Comparison of ENCODE assay signal across 6 cellular contexts in genomic region chr3:39166932-39167532, GRCh38. TPM values are rescaled to one million over a fixed set of nuclear protein-coding genes. Genes with fewer than 3 reads are reported as not detected.
A peak's percentile ranks its signal among the peaks of the same experiment; 100 is the strongest.
DNase-seq lines count a peak whose midpoint lies in the region; ATAC-seq and TF ChIP-seq lines count a peak whose summit lies in the region.

No MANE protein-coding gene starts in this region.

- DNase-seq in right lobe of liver (peak in 1 of 3 donors; percentile 86), islet precursor cell (no peak), HuH-7.5 (ENCODE audit: low spot score) (no peak)
- no peak for DNase-seq in activated CD4-positive, alpha-beta T cell treated with anti-CD3 and anti-CD28 coated beads, Interleukin-2, amount 10 ng/mL, durations not matched to agents 7 days and 5 days

- peak overlapping the region in 10 of 11 experiments; percentile 24 to 81 (median 63); a peak in 18 of 22 replicates for H3K4me2 ChIP-seq in BLaER1 treated with 17β-estradiol and CSF1 and Interleukin-3, amounts not matched to agents 10 nM and 100 nM

- H3K9me3 Mint-ChIP-seq in activated CD4-positive, alpha-beta T cell treated with anti-CD3 and anti-CD28 coated beads, Interleukin-2, amount 10 ng/mL, durations not matched to agents 7 days and 5 days = no peaks in the 10 kb centered on the region

- no peak overlapping the region for H3K4me3 ChIP-seq in BLaER1 treated with 17β-estradiol and CSF1 and Interleukin-3, amounts not matched to agents 10 nM and 100 nM
- no peak overlapping the region for H3K4me3 ChIP-seq in right lobe of liver

- CTCF ChIA-PET in activated CD4-positive, alpha-beta T cell treated with anti-CD3 and anti-CD28 coated beads, Interleukin-2, amount 10 ng/mL, durations not matched to agents 7 days and 5 days (lab: Charles Lee) = interaction anchor here (4.1 kb wide), 1 partner anchor 8 kb away, joined by 30 read pairs; no protein-coding TSS in a partner anchor

- H3K27me3 Mint-ChIP-seq in activated CD4-positive, alpha-beta T cell treated with anti-CD3 and anti-CD28 coated beads, Interleukin-2, amount 10 ng/mL, durations not matched to agents 7 days and 5 days = no peaks in the 10 kb centered on the region

- H3K27ac ChIP-seq in BLaER1 treated with 17β-estradiol and CSF1 and Interleukin-3, amounts not matched to agents 10 nM and 100 nM = peak overlapping the region; percentile 18 to 84 (median 69); a peak in 20 of 22 replicates
- H3K27ac ChIP-seq in right lobe of liver = peak overlapping the region; percentile 55 to 88 (median 88)

- no peak overlapping the region for H3K27ac Mint-ChIP-seq in activated CD4-positive, alpha-beta T cell treated with anti-CD3 and anti-CD28 coated beads, Interleukin-2, amount 10 ng/mL, durations not matched to agents 7 days and 5 days

- H3K36me3 ChIP-seq in BLaER1 treated with 17β-estradiol and CSF1 and Interleukin-3, amounts not matched to agents 10 nM and 100 nM = no peaks in the 10 kb centered on the region
- no peaks in the 10 kb centered on the region for H3K36me3 ChIP-seq in right lobe of liver

- TF ChIP-seq POLR2A in right lobe of liver (IDR thresholded peaks at IDR 0.05) = peak; percentile 76

- H3K4me1 ChIP-seq in BLaER1 treated with 17β-estradiol and CSF1 and Interleukin-3, amounts not matched to agents 10 nM and 100 nM = peaks cover 9 to 62% (median 47%) of the 10 kb centered on the region in 10 experiments; a peak in 19 of 20 replicates
- H3K4me1 ChIP-seq in right lobe of liver = peaks cover 0 to 23% (median 8%) of the 10 kb centered on the region in 4 donors

- H4K20me1 ChIP-seq in BLaER1 treated with 17β-estradiol and CSF1 and Interleukin-3, amounts not matched to agents 10 nM and 100 nM = no peaks in the 10 kb centered on the region

- no peaks in the 10 kb centered on the region for H3K27me3 ChIP-seq in BLaER1 treated with 17β-estradiol and CSF1 and Interleukin-3, amounts not matched to agents 10 nM and 100 nM
- no peaks in the 10 kb centered on the region for H3K27me3 ChIP-seq in right lobe of liver

- no peak for TF ChIP-seq CTCF in right lobe of liver (IDR thresholded peaks at IDR 0.05)

- H3K4me1 Mint-ChIP-seq in activated CD4-positive, alpha-beta T cell treated with anti-CD3 and anti-CD28 coated beads, Interleukin-2, amount 10 ng/mL, durations not matched to agents 7 days and 5 days = peaks cover 9% of the 10 kb centered on the region

- no peaks in the 10 kb centered on the region for H3K9me3 ChIP-seq in BLaER1 treated with 17β-estradiol and CSF1 and Interleukin-3, amounts not matched to agents 10 nM and 100 nM (replicated peaks in 1 of 11)
- no peaks in the 10 kb centered on the region for H3K9me3 ChIP-seq in right lobe of liver

- POLR2A ChIA-PET in activated CD4-positive, alpha-beta T cell treated with anti-CD3 and anti-CD28 coated beads, Interleukin-2, amount 10 ng/mL, durations not matched to agents 7 days and 5 days (lab: Charles Lee) = no interaction called here

- peak; percentile 59 for ATAC-seq in SK-N-SH treated with all-trans-retinoic acid at 6 μM for 48 hours
- ATAC-seq in right lobe of liver = peak; percentile 81 to 87 (median 82)

- peak overlapping the region in 7 of 11 experiments; percentile 27 to 64 (median 38); a peak in 12 of 22 replicates for H3K9ac ChIP-seq in BLaER1 treated with 17β-estradiol and CSF1 and Interleukin-3, amounts not matched to agents 10 nM and 100 nM

- intact Hi-C loops in right lobe of liver (cut with DNase I) = no loop called here

- 5% methylated on average over 1 of the region's 1 CpG for WGBS in right lobe of liver (ENCODE audit: insufficient coverage, low coverage, low lambda C conversion rate, missing lambda C conversion rate)

- H3K4me3 Mint-ChIP-seq in activated CD4-positive, alpha-beta T cell treated with anti-CD3 and anti-CD28 coated beads, Interleukin-2, amount 10 ng/mL, durations not matched to agents 7 days and 5 days = no peak overlapping the region

- no peaks in the 10 kb centered on the region for H3K36me3 Mint-ChIP-seq in activated CD4-positive, alpha-beta T cell treated with anti-CD3 and anti-CD28 coated beads, Interleukin-2, amount 10 ng/mL, durations not matched to agents 7 days and 5 days (ENCODE audit: low read depth)

TF ChIP-seq in SK-N-SH treated with all-trans-retinoic acid at 6 μM for 48 hours, 23 proteins besides CTCF, POLR2A, EP300 and RAD21:
- no peak for TF ChIP-seq CREB5 (CRISPR knock-in tag; IDR thresholded peaks at IDR 0.05; ENCODE audit: low read depth)

RNA-seq across cellular contexts. Expression of gene CSRNP1, which starts 13.6 kb away (rescaled TPM):
- total RNA-seq in right lobe of liver = 10 to 100 TPM in 5 of 6 experiments, 1 to 10 TPM in 1; 6.7 to 43.4 (median 17.4) TPM
- total RNA-seq in activated CD4-positive, alpha-beta T cell treated with anti-CD3 and anti-CD28 coated beads, Interleukin-2, amount 10 ng/mL, durations not matched to agents 7 days and 5 days = 10 to 100 TPM; 13.4 to 13.6 TPM

RNA-seq across cellular contexts. Expression of gene XIRP1, which starts 25.4 kb away (rescaled TPM):
- total RNA-seq in right lobe of liver = under 1 TPM in 5 of 6 experiments, not detected in 1; 0.05 to 0.43 (median 0.07) TPM
- total RNA-seq in activated CD4-positive, alpha-beta T cell treated with anti-CD3 and anti-CD28 coated beads, Interleukin-2, amount 10 ng/mL, durations not matched to agents 7 days and 5 days = not detected

RNA-seq across cellular contexts. Expression of gene TTC21A, which starts 59.6 kb away (rescaled TPM):
- 1 to 10 TPM; 1.4 to 3.5 (median 2.5) TPM for total RNA-seq in right lobe of liver
- 1 to 10 TPM; 3.8 to 5.1 TPM for total RNA-seq in activated CD4-positive, alpha-beta T cell treated with anti-CD3 and anti-CD28 coated beads, Interleukin-2, amount 10 ng/mL, durations not matched to agents 7 days and 5 days

RNA-seq across cellular contexts. Expression of gene GORASP1, which starts 59.6 kb away (rescaled TPM):
- 10 to 100 TPM; 27.8 to 35.5 (median 33.1) TPM for total RNA-seq in right lobe of liver
- total RNA-seq in activated CD4-positive, alpha-beta T cell treated with anti-CD3 and anti-CD28 coated beads, Interleukin-2, amount 10 ng/mL, durations not matched to agents 7 days and 5 days = 10 to 100 TPM; 31.6 to 33.7 TPM
